ENCODE assay signal across 8 cellular contexts in the genomic region with DNA sequence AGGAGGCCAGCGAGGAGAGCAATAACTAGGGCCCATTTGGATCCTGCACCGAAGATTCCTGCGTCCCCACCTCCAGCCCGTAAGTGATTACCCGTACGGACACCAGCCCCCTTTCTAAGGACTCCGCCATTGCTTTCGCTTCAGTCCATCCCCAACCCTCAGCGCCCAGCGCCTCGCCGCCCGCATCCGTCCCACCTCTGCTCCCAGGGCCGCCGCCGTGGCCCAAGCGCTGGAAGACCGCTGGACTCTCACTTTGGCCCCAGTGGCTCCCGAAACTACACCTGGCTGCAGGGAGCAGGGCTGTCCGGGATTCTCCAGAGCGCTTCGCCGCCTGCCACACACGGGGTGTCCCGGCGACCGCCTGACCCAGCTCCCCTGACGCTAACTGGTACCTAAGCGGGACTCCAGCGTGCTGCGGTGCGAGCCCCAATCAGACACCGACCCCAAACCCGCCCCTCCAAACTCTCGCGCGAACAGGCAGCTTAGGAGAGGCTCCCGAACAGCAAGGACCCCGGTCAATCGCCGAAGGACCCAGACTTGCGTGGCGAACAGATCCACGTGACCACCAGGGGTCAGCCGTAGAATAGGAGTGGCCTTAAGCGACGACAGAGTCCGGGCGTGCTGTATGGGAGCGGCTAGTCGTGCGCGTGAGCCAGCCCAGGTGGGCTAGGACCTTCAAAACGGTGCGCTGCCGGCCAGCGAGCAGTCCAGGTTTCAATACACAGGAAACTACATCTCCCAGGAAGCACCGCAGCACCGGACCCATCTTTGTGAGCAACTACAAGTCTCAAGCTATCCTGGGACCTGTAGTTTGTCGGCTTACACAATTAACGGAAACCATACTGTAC. TPM values are rescaled to one million over a fixed set of nuclear protein-coding genes. Genes with fewer than 3 reads are reported as not detected.
A peak's percentile ranks its signal among the peaks of the same experiment; 100 is the strongest.
DNase-seq lines count a peak whose midpoint lies in the region; ATAC-seq and TF ChIP-seq lines count a peak whose summit lies in the region.

Gene CNPY2, minus strand, starts transcription at position 363 of the 848 bp plus-strand sequence. CDS start 771 bp downstream, outside the sequence.

- peaks cover 8% of the 10 kb centered on the region for H3K27me3 Mint-ChIP-seq in GM23338 (ENCODE audit: insufficient read depth, low read depth, poor library complexity)
- no peaks in the 10 kb centered on the region for H3K27me3 Mint-ChIP-seq in naive thymus-derived CD4-positive, alpha-beta T cell
- no peaks in the 10 kb centered on the region for H3K27me3 Mint-ChIP-seq in stimulated activated naive B cell treated with anti-CD40 and anti-IgM and Interleukin-4, amounts not matched to agents 10 μg/mL and 1 μg/mL and 100 μg/mL, for 72 hours

- H3K27ac ChIP-seq in GM23338 (ENCODE audit: low read depth): peak within 1 kb of the TSS; percentile 92
- H3K27ac ChIP-seq in fibroblast of lung (ENCODE audit: insufficient read depth, low read length): peak within 1 kb of the TSS; percentile 71
- H3K27ac ChIP-seq in naive thymus-derived CD4-positive, alpha-beta T cell (ENCODE audit: low read depth, low read length): peak within 1 kb of the TSS; percentile 97

- intact Hi-C loops in naive thymus-derived CD4-positive, alpha-beta T cell (cut with micrococcal nuclease): loop anchor here (1.0 to 5.0 kb wide), 17 partner anchors 16 to 771 kb away; partner anchors contain the start of genes CS (in 2 of the 2), IL23A (in 2 of the 2), SPRYD4 (in 2 of the 2) and STAT2 (in 2 of the 2)

- no peaks in the 10 kb centered on the region for H3K9me3 ChIP-seq in fibroblast of lung (ENCODE audit: control insufficient read depth, insufficient read depth, low read depth, low read length)
- H3K9me3 ChIP-seq in naive thymus-derived CD4-positive, alpha-beta T cell (ENCODE audit: control insufficient read depth in 2 of 3, low read length in 3 of 3): no peaks in the 10 kb centered on the region

- H2AFZ ChIP-seq in GM23338: peak within 1 kb of the TSS; percentile 97
- H2AFZ ChIP-seq in fibroblast of lung (ENCODE audit: low read length): peak within 1 kb of the TSS; percentile 63

- peak; percentile 94 for ATAC-seq in GM23338
- peak; percentile 93 for ATAC-seq in naive thymus-derived CD4-positive, alpha-beta T cell
- peak; percentile 91 to 92 for ATAC-seq in stimulated activated naive B cell treated with anti-CD40 and anti-IgM and Interleukin-4, amounts not matched to agents 10 μg/mL and 1 μg/mL and 100 μg/mL, for 72 hours (replicated peaks)

- peak within 1 kb of the TSS; percentile 99 for H3K27ac Mint-ChIP-seq in GM23338
- H3K27ac Mint-ChIP-seq in naive thymus-derived CD4-positive, alpha-beta T cell: peak within 1 kb of the TSS; percentile 93 to 99 (median 99)
- peak within 1 kb of the TSS; percentile 100 for H3K27ac Mint-ChIP-seq in stimulated activated naive B cell treated with anti-CD40 and anti-IgM and Interleukin-4, amounts not matched to agents 10 μg/mL and 1 μg/mL and 100 μg/mL, for 72 hours

- H3K9me2 ChIP-seq in GM23338 (ENCODE audit: insufficient read depth): no peaks in the 10 kb centered on the region

- TF ChIP-seq CTCF in GM23338 (conservative IDR thresholded peaks at IDR 0.05; ENCODE audit: low read depth in 2 of 2) (peak in 1 of 2 experiments; percentile 59; a peak in 2 of 4 replicates), fibroblast of lung (conservative IDR thresholded peaks at IDR 0.05 in 1 of 2, IDR thresholded peaks at IDR 0.05 in 1 of 2; ENCODE audit: low read depth in 1 of 2, low read length in 2 of 2) (no peak)

- peaks cover 4% of the 10 kb centered on the region for H3K4me1 Mint-ChIP-seq in GM23338
- H3K4me1 Mint-ChIP-seq in naive thymus-derived CD4-positive, alpha-beta T cell: peaks cover 5 to 23% (median 13%) of the 10 kb centered on the region in 7 donors
- H3K4me1 Mint-ChIP-seq in stimulated activated naive B cell treated with anti-CD40 and anti-IgM and Interleukin-4, amounts not matched to agents 10 μg/mL and 1 μg/mL and 100 μg/mL, for 72 hours: peaks cover 6 to 25% of the 10 kb centered on the region in 2 donors

- H3K36me3 ChIP-seq in GM23338 (ENCODE audit: insufficient read depth) (peaks cover 31% of the 10 kb centered on the region), fibroblast of lung (ENCODE audit: control insufficient read depth, insufficient read depth, low read length) (peaks cover 4% of the 10 kb centered on the region)
- H3K36me3 ChIP-seq in naive thymus-derived CD4-positive, alpha-beta T cell (ENCODE audit: control insufficient read depth in 2 of 3, insufficient read depth in 3 of 3, low read length in 3 of 3): peaks cover 0 to 39% (median 4%) of the 10 kb centered on the region in 3 experiments

- no peaks in the 10 kb centered on the region for H3K27me3 ChIP-seq in GM23338 (ENCODE audit: insufficient read depth)
- H3K27me3 ChIP-seq in fibroblast of lung (ENCODE audit: control insufficient read depth, insufficient read depth, low read length): no peaks in the 10 kb centered on the region
- no peaks in the 10 kb centered on the region for H3K27me3 ChIP-seq in naive thymus-derived CD4-positive, alpha-beta T cell (ENCODE audit: control insufficient read depth in 2 of 2, insufficient read depth in 2 of 2, low read length in 2 of 2)

- POLR2A ChIA-PET in naive thymus-derived CD4-positive, alpha-beta T cell (lab: Charles Lee): interaction anchor here (0.5 to 5.0 kb wide), 26 partner anchors 8 to 1818 kb away, joined by 3 to 66 read pairs (median 4); partner anchors contain the start of genes ANKRD52, IL23A, NCKAP1L and PAN2

- DNase-seq in Daoy (ENCODE audit: low read depth): peak; percentile 99
- DNase-seq in GM23338 (ENCODE audit: low spot score): peak; percentile 99
- peak; percentile 97 for DNase-seq in LHCN-M2 (ENCODE audit: low read depth)
- peak; percentile 96 for DNase-seq in RPMI8226
- DNase-seq in activated T-helper 1 cell treated with anti-CD3 and anti-CD28 coated beads, Interleukin-2, amount 50 U/mL, for 16 hours (ENCODE audit: low read depth in 1 of 2, low spot score in 1 of 2): peak; percentile 81 to 83
- DNase-seq in fibroblast of lung (ENCODE audit: low read depth in 2 of 2): peak; percentile 97 to 98
- peak; percentile 83 to 94 (median 92) for DNase-seq in naive thymus-derived CD4-positive, alpha-beta T cell
- DNase-seq in stimulated activated naive B cell treated with anti-CD40 and anti-IgM and Interleukin-4, amounts not matched to agents 10 μg/mL and 1 μg/mL and 100 μg/mL, for 72 hours: peak; percentile 96

- peaks cover 20% of the 10 kb centered on the region for H3K79me2 ChIP-seq in GM23338 (replicated peaks; ENCODE audit: insufficient read depth)
- peaks cover 17% of the 10 kb centered on the region for H3K79me2 ChIP-seq in fibroblast of lung (ENCODE audit: control insufficient read depth, insufficient read depth, low read length)

- CTCF ChIA-PET in naive thymus-derived CD4-positive, alpha-beta T cell (lab: Charles Lee): interaction anchor here (0.7 to 1.5 kb wide), 8 partner anchors 15 to 153 kb away, joined by 3 to 10 read pairs (median 4); partner anchors contain the start of genes CS, IL23A, RNF41 and SPRYD4

- H3F3A ChIP-seq in GM23338 (replicated peaks; ENCODE audit: low read depth): peaks cover 18% of the 10 kb centered on the region

- H4K20me1 ChIP-seq in GM23338 (replicated peaks; ENCODE audit: insufficient read depth) (peaks cover 3% of the 10 kb centered on the region; the same call in 1 of the 2 replicates), fibroblast of lung (ENCODE audit: control insufficient read depth, extremely low read depth, insufficient read depth, low read length) (no peaks in the 10 kb centered on the region)

- H3K4me2 ChIP-seq in GM23338 (peak within 1 kb of the TSS; percentile 99), fibroblast of lung (ENCODE audit: extremely low read depth, insufficient read depth, low read length) (peak within 1 kb of the TSS; percentile 97)

- H3K36me3 Mint-ChIP-seq in GM23338 (ENCODE audit: low read depth): peaks cover 42% of the 10 kb centered on the region
- H3K36me3 Mint-ChIP-seq in naive thymus-derived CD4-positive, alpha-beta T cell: peaks cover 0 to 22% (median 8%) of the 10 kb centered on the region in 5 donors
- peaks cover 20 to 22% of the 10 kb centered on the region in 2 donors for H3K36me3 Mint-ChIP-seq in stimulated activated naive B cell treated with anti-CD40 and anti-IgM and Interleukin-4, amounts not matched to agents 10 μg/mL and 1 μg/mL and 100 μg/mL, for 72 hours

- H3K9me3 Mint-ChIP-seq in GM23338: no peaks in the 10 kb centered on the region; the same call in 2 of the 3 replicates
- no peaks in the 10 kb centered on the region for H3K9me3 Mint-ChIP-seq in naive thymus-derived CD4-positive, alpha-beta T cell
- H3K9me3 Mint-ChIP-seq in stimulated activated naive B cell treated with anti-CD40 and anti-IgM and Interleukin-4, amounts not matched to agents 10 μg/mL and 1 μg/mL and 100 μg/mL, for 72 hours: no peaks in the 10 kb centered on the region

- H3K4me1 ChIP-seq in GM23338 (ENCODE audit: insufficient read depth) (peaks cover 12% of the 10 kb centered on the region), fibroblast of lung (ENCODE audit: control insufficient read depth, extremely low read depth, insufficient read depth, low read length) (peaks cover 4% of the 10 kb centered on the region)
- H3K4me1 ChIP-seq in naive thymus-derived CD4-positive, alpha-beta T cell (ENCODE audit: control insufficient read depth in 2 of 2, insufficient read depth in 2 of 2, low read length in 2 of 2): peaks cover 13 to 16% of the 10 kb centered on the region in 2 donors

- H3K4me3 ChIP-seq in GM23338 (peak within 1 kb of the TSS; percentile 99), fibroblast of lung (replicated peaks in 1 of 4; ENCODE audit: control extremely low read depth in 1 of 4, insufficient read depth in 1 of 4, low read depth in 3 of 4, low read length in 4 of 4) (peak within 1 kb of the TSS; percentile 89 to 98 (median 96))
- H3K4me3 ChIP-seq in naive thymus-derived CD4-positive, alpha-beta T cell (ENCODE audit: low read length): peak within 1 kb of the TSS; percentile 100

- H3K9ac ChIP-seq in fibroblast of lung (ENCODE audit: insufficient read depth, low read length): peak within 1 kb of the TSS; percentile 93

- peak within 1 kb of the TSS; percentile 100 for H3K4me3 Mint-ChIP-seq in GM23338
- H3K4me3 Mint-ChIP-seq in naive thymus-derived CD4-positive, alpha-beta T cell: peak within 1 kb of the TSS; percentile 96 to 99 (median 98)
- H3K4me3 Mint-ChIP-seq in stimulated activated naive B cell treated with anti-CD40 and anti-IgM and Interleukin-4, amounts not matched to agents 10 μg/mL and 1 μg/mL and 100 μg/mL, for 72 hours: peak within 1 kb of the TSS; percentile 99 to 100

RNA-seq across cellular contexts. Expression of gene CNPY2, which starts in this region (rescaled TPM):
- total RNA-seq in Daoy (2014; rRNA removed; shearing (Covaris generic)): 136 and 177 TPM in 2 replicates
- 107 and 119 TPM in 2 replicates for total RNA-seq in GM23338 (2014; rRNA removed; shearing (Covaris generic))
- polyA plus RNA-seq in GM23338 (2016; fragmentation: Nextera tagmentation; extraction: Ambion mirVana): 316 and 317 TPM in 2 replicates
- total RNA-seq in LHCN-M2 (2014; rRNA removed): 96.3 and 118 TPM in 2 replicates
- polyA plus RNA-seq in LHCN-M2 (2012): 134 TPM
- 47.3 and 48.2 TPM in 2 replicates for total RNA-seq in fibroblast of lung
- 124 and 142 TPM in 2 replicates for polyA plus RNA-seq in fibroblast of lung
- 101 and 120 TPM in 2 replicates for polyA plus RNA-seq in fibroblast of lung (2012)
- polyA minus RNA-seq in fibroblast of lung (ENCODE audit: low replicate concordance): 48.6 and 85.9 TPM in 2 replicates
- 100 to 1,000 TPM in 1 of 5 experiments, 10 to 100 TPM in 4; 48.4 to 134 (median 87.6) TPM for total RNA-seq in naive thymus-derived CD4-positive, alpha-beta T cell
- polyA plus RNA-seq in naive thymus-derived CD4-positive, alpha-beta T cell: 100 to 1,000 TPM; 183 to 184 TPM

Comparison
In these comparisons a context has a peak if more than half of its experiments do, and no peak if none do; other contexts are left out.
1. Peak in every context shown above with its lines: DNase-seq, ATAC-seq, H3K4me3 ChIP-seq and H3K27ac ChIP-seq.